In genomic region chr12:59583003-59583712, GRCh38 we compare ENCODE assay signal across 25 cellular contexts.
"Had no signal": no experiment of that assay in that cellular context is flagged by ENCODE, and none has a peak within 500 bp of the region (broad histone marks: within the 10 kb centered on the region; RNA-seq: fewer than 3 reads in every experiment).

No MANE protein-coding gene starts in this region.

- H3K27ac Mint-ChIP-seq: WTC11 had no signal

- H3K9me3 Mint-ChIP-seq: WTC11 had no signal

- H3K36me3 Mint-ChIP-seq: WTC11 had no signal

- ATAC-seq: body of pancreas, WTC11 had no signal

- H3K4me3 Mint-ChIP-seq: WTC11 had no signal

- DNase-seq: activated CD4-positive, CD25-positive, alpha-beta regulatory T cell treated with anti-CD3 and anti-CD28 coated beads, Interleukin-2, amount 50 U/mL, for 72 hours; activated effector memory CD4-positive, alpha-beta T cell treated with anti-CD3 and anti-CD28 coated beads, Interleukin-2, amount 50 U/mL, for 16 hours; activated naive CD4-positive, alpha-beta T cell treated with Interleukin-2 at 50 U/mL for 16 hours; activated T-cell treated with anti-CD3 and anti-CD28 coated beads for 4 hours; amniotic stem cell; body of pancreas; central memory CD4-positive, alpha-beta T cell; MG63; MV-4-11; NCI-H1092 treated with DMSO at 0.1 percent for 48 hours; NCI-H1417 treated with DMSO at 0.1 percent for 48 hours; NCI-H1694; NCI-H2029; NCI-H2107; NCI-H2171 treated with DMSO at 0.1 percent for 48 hours; NCI-H226; NCI-H526; NCI-H774; NK-92 treated with Interleukin-12 subunit alpha and Interleukin-12 subunit beta, amount 100 ng/mL, for 24 hours; Peyer's patch; Right ventricle myocardium superior; SJCRH30; SK-N-SH; T-helper 1 cell had no signal

- H3K4me1 Mint-ChIP-seq: WTC11 had no signal
